26 cellular contexts compared by ENCODE assay signal in the genomic region with DNA sequence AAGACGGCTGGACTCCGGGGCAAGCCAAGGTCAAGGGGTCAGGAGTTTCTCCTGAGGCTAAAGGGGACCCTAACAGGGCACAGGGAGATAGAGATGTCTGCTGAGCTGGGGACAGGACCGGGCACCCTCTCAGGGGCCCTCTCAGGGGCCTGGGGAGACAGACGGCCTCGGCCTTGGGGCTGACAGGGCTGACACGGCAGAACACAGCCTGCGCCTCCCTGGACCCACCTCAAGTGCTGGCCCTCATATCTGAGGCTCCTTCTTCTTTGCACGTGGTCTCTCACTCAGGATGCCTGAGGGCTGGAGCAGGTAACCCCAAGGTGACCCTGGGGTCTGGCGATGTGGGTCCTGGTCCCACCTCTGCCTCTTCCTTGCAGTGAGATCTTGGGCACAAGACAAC.
DNase-seq lines count a peak whose midpoint lies in the region; ATAC-seq, FAIRE-seq and TF ChIP-seq lines count a peak whose summit lies in the region.
"Had no signal": no experiment of that assay in that cellular context is flagged by ENCODE, and none has a peak within 500 bp of the region (broad histone marks: within the 10 kb centered on the region; RNA-seq: fewer than 3 reads in every experiment).

No MANE protein-coding gene starts in this region.

- H3K27ac Mint-ChIP-seq in astrocyte (ENCODE audit: unreplicated experiment), result no peak overlapping the region
- H3K27ac Mint-ChIP-seq: CD14-positive monocyte had no signal

- H3K4me3 ChIP-seq in NT2/D1 (ENCODE audit: insufficient read length, low read depth) (no peak overlapping the region), astrocyte (ENCODE audit: insufficient read depth, low read depth, low read length) (no peak overlapping the region), osteoblast (ENCODE audit: insufficient read depth, low read length) (no peak overlapping the region), ascending aorta (no peak overlapping the region)
- H3K4me3 ChIP-seq: BLaER1, GM12878 had no signal

- no peaks in the 10 kb centered on the region for H3K9me3 Mint-ChIP-seq in astrocyte (ENCODE audit: unreplicated experiment)
- H3K9me3 Mint-ChIP-seq: CD14-positive monocyte; CD4-positive, alpha-beta memory T cell; CD4-positive, CD25-positive, alpha-beta regulatory T cell; CD8-positive, alpha-beta memory T cell had no signal

- H3K27me3 ChIP-seq in NT2/D1 (ENCODE audit: insufficient read depth, insufficient read length) (peaks cover 3% of the 10 kb centered on the region), astrocyte (ENCODE audit: insufficient read depth, low read length) (peaks cover 13% of the 10 kb centered on the region), osteoblast (ENCODE audit: insufficient read depth, low read length) (peaks cover 18% of the 10 kb centered on the region), ascending aorta (no peaks in the 10 kb centered on the region)
- H3K27me3 ChIP-seq: BE2C, BLaER1 had no signal

- H4K20me1 ChIP-seq in astrocyte (ENCODE audit: insufficient read depth, low read length) (no peaks in the 10 kb centered on the region), osteoblast (ENCODE audit: insufficient read depth, low read length) (no peaks in the 10 kb centered on the region)
- H4K20me1 ChIP-seq: BLaER1 had no signal

- H3K36me3 ChIP-seq in NT2/D1 (ENCODE audit: insufficient read depth, insufficient read length, low read length) (no peaks in the 10 kb centered on the region), astrocyte (ENCODE audit: insufficient read depth, low read length) (no peaks in the 10 kb centered on the region), osteoblast (ENCODE audit: insufficient read depth, low read length) (no peaks in the 10 kb centered on the region), ascending aorta (no peaks in the 10 kb centered on the region)
- H3K36me3 ChIP-seq: BE2C, BLaER1 had no signal

- H3K4me2 ChIP-seq in astrocyte (ENCODE audit: low read length) (no peak overlapping the region), osteoblast (ENCODE audit: insufficient read depth, low read length) (no peak overlapping the region)

- peaks cover 46% of the 10 kb centered on the region for H3K27me3 Mint-ChIP-seq in astrocyte (ENCODE audit: low read depth, unreplicated experiment)

- no peak overlapping the region for H3K4me3 Mint-ChIP-seq in astrocyte (ENCODE audit: unreplicated experiment)
- H3K4me3 Mint-ChIP-seq: CD14-positive monocyte; CD4-positive, alpha-beta memory T cell; CD8-positive, alpha-beta memory T cell had no signal

- H2AFZ ChIP-seq in astrocyte (ENCODE audit: low read depth, low read length) (no peak overlapping the region), osteoblast (ENCODE audit: low read length) (no peak overlapping the region)

- H3K9ac ChIP-seq in NT2/D1 (ENCODE audit: insufficient read length, low read depth) (peak overlapping the region; percentile 33), astrocyte (ENCODE audit: low read length) (peak overlapping the region; percentile 53)

- peaks cover 19% of the 10 kb centered on the region for H3K4me1 Mint-ChIP-seq in astrocyte (ENCODE audit: low read depth, unreplicated experiment)

- H3K79me2 ChIP-seq in astrocyte (ENCODE audit: insufficient read depth, low read length) (no peaks in the 10 kb centered on the region), osteoblast (ENCODE audit: insufficient read depth, low read length) (no peaks in the 10 kb centered on the region)

- ATAC-seq in esophagus mucosa, result peak; percentile 9
- ATAC-seq in HG02588 (IDR thresholded peaks at IDR 0.05; ENCODE audit: unreplicated experiment), result no peak
- no peak for ATAC-seq in GM19324 (IDR thresholded peaks at IDR 0.05; ENCODE audit: low FRiP score, unreplicated experiment)

- FAIRE-seq in astrocyte (lab: Jason Lieb, UNC), result no peak
- FAIRE-seq: A204.1, GM12878, GM12892, GM19239 had no signal

- no peaks in the 10 kb centered on the region for H3K36me3 Mint-ChIP-seq in astrocyte (ENCODE audit: low read depth, unreplicated experiment)
- H3K36me3 Mint-ChIP-seq: CD14-positive monocyte; CD4-positive, alpha-beta memory T cell; CD4-positive, CD25-positive, alpha-beta regulatory T cell; CD8-positive, alpha-beta memory T cell had no signal

- H3K4me1 ChIP-seq in NT2/D1 (ENCODE audit: insufficient read depth, insufficient read length) (peaks cover 17% of the 10 kb centered on the region), astrocyte (ENCODE audit: insufficient read depth, low read length) (peaks cover 18% of the 10 kb centered on the region), osteoblast (ENCODE audit: insufficient read depth, low read length) (peaks cover 11% of the 10 kb centered on the region), ascending aorta (no peaks in the 10 kb centered on the region)

- DNase-seq in NT2/D1 (ENCODE audit: low read depth, low spot score), result no peak
- no peak for DNase-seq in astrocyte (ENCODE audit: low read depth)
- peak; percentile 61 for DNase-seq in osteoblast (ENCODE audit: insufficient read length, low spot score, missing footprints)
- no peak for DNase-seq in ascending aorta (ENCODE audit: low spot score in 2 of 2)
- DNase-seq: 8988T; ACHN; CD4-positive, CD25-positive, alpha-beta regulatory T cell; CD8-positive, alpha-beta memory T cell; COR-L47; DMS 273 treated with DMSO at 0.1 percent for 48 hours; DMS153; DMS79; DND-41; EL; GDM1 had no signal

- H3K27ac ChIP-seq in astrocyte (ENCODE audit: low read depth, low read length) (no peak overlapping the region), osteoblast (ENCODE audit: low read depth, low read length) (no peak overlapping the region), ascending aorta (no peak overlapping the region)
- H3K27ac ChIP-seq: BLaER1 had no signal

- TF ChIP-seq CTCF in astrocyte (IDR thresholded peaks at IDR 0.05; ENCODE audit: insufficient read depth, low read depth, low read length), result no peak
- no peak for TF ChIP-seq CTCF in osteoblast (IDR thresholded peaks at IDR 0.05; ENCODE audit: extremely low read depth, low read depth, low read length)
- no peak for TF ChIP-seq CTCF in ascending aorta (IDR thresholded peaks at IDR 0.05)

- H3K9me3 ChIP-seq in NT2/D1 (ENCODE audit: insufficient read depth, low read length) (no peaks in the 10 kb centered on the region), astrocyte (ENCODE audit: insufficient read depth, low read depth, low read length) (no peaks in the 10 kb centered on the region), osteoblast (ENCODE audit: low read depth, low read length) (no peaks in the 10 kb centered on the region), ascending aorta (no peaks in the 10 kb centered on the region)
- H3K9me3 ChIP-seq: BE2C, BLaER1 had no signal

- intact Hi-C loops in ascending aorta (cut with DNase I), result no loop called here
